Comparison of ENCODE assay signal across 8 cellular contexts in the genomic region with DNA sequence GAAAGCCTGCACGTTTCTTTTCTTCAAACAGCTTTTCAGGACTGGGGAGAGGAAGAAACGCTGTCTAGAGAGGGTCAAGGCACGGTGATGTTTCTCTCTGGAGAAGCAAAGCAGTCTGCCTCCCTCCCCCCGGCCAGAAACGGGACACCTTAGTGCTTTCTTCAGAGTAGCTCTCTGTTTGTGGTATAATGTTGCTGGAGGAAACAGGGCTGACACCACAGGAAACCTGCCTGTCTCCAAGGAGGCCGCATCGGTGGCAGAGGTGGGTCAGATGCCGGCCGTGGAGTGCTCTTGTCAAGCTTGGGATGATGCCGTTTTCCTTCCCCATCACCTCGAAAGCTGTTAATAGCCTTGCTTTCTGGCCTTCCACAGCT.
A peak's percentile ranks its signal among the peaks of the same experiment; 100 is the strongest.
DNase-seq lines count a peak whose midpoint lies in the region; ATAC-seq and TF ChIP-seq lines count a peak whose summit lies in the region.

No MANE protein-coding gene starts in this region.

- peak; percentile 26 for ATAC-seq in RWPE2 (ENCODE audit: low read depth)
- ATAC-seq in naive thymus-derived CD4-positive, alpha-beta T cell, result peak; percentile 72
- ATAC-seq in GM18505 (IDR thresholded peaks at IDR 0.05; ENCODE audit: unreplicated experiment), result no peak

- H3K27ac ChIP-seq in AG04450 (ENCODE audit: low read depth, low read length), result peak overlapping the region; percentile 95
- H3K27ac ChIP-seq in RWPE2 (ENCODE audit: poor library complexity, severe bottlenecking), result peak overlapping the region; percentile 40
- peak overlapping the region; percentile 99 for H3K27ac ChIP-seq in brain microvascular endothelial cell
- peak overlapping the region; percentile 66 for H3K27ac ChIP-seq in naive thymus-derived CD4-positive, alpha-beta T cell (ENCODE audit: low read depth, low read length)

- peaks cover 0 to 40% (median 0%) of the 10 kb centered on the region in 5 donors for H3K36me3 Mint-ChIP-seq in naive thymus-derived CD4-positive, alpha-beta T cell

- POLR2A ChIA-PET in AG04450 (lab: Yijun Ruan, JAX), result interaction anchor here (0.6 to 2.1 kb wide), 15 partner anchors 13 to 357 kb away, joined by 3 to 11 read pairs (median 4); a partner anchor contains a TSS
- POLR2A ChIA-PET in naive thymus-derived CD4-positive, alpha-beta T cell (lab: Charles Lee), result interaction anchor here (0.6 to 12.1 kb wide), 14 partner anchors 9 to 139 kb away, joined by 3 to 212 read pairs (median 5); a partner anchor contains a TSS

- in situ Hi-C loops in brain microvascular endothelial cell (cut with HindIII; ENCODE audit: low pct_ligation_motif_present, low sequenced_read_pairs), result no loop called here

- no peak for TF ChIP-seq POLR2A in GM18505 (IDR thresholded peaks at IDR 0.05; ENCODE audit: borderline replicate concordance, extremely low read depth, insufficient read depth, insufficient read length)

- no peak for DNase-seq in AG04450 (ENCODE audit: low read depth, low spot score)
- no peak for DNase-seq in RWPE2 (ENCODE audit: low spot score)
- no peak for DNase-seq in brain microvascular endothelial cell
- peak in 7 of 9 donors; percentile 20 to 55 (median 49) for DNase-seq in naive thymus-derived CD4-positive, alpha-beta T cell
- no peak for DNase-seq in AG08395 (ENCODE audit: low spot score)
- no peak for DNase-seq in NCI-H524 (lab: John Stamatoyannopoulos, UW)
- no peak for DNase-seq in CD1c-positive myeloid dendritic cell (ENCODE audit: extremely low spot score)

- no peak overlapping the region; the same call in 1 of the 2 replicates for H3K4me3 ChIP-seq in AG04450 (ENCODE audit: low read depth, low read length)
- H3K4me3 ChIP-seq in RWPE2 (ENCODE audit: severe bottlenecking), result no peak overlapping the region
- H3K4me3 ChIP-seq in brain microvascular endothelial cell (ENCODE audit: low read depth, low read length), result no peak overlapping the region
- H3K4me3 ChIP-seq in naive thymus-derived CD4-positive, alpha-beta T cell (ENCODE audit: low read length), result peak overlapping the region; percentile 42

- TF ChIP-seq CTCF in AG04450 (IDR thresholded peaks at IDR 0.05; ENCODE audit: low read depth, low read length) (no peak), RWPE2 (IDR thresholded peaks at IDR 0.05; ENCODE audit: poor library complexity, severe bottlenecking) (no peak), brain microvascular endothelial cell (IDR thresholded peaks at IDR 0.05; ENCODE audit: low read depth, low read length, missing control alignments) (no peak)

- H3K36me3 ChIP-seq in RWPE2 (ENCODE audit: low read depth), result no peaks in the 10 kb centered on the region
- peaks cover 7% of the 10 kb centered on the region for H3K36me3 ChIP-seq in brain microvascular endothelial cell (replicated peaks)
- H3K36me3 ChIP-seq in naive thymus-derived CD4-positive, alpha-beta T cell (ENCODE audit: control insufficient read depth in 2 of 3, insufficient read depth in 3 of 3, low read length in 3 of 3), result no peaks in the 10 kb centered on the region

- H3K27ac Mint-ChIP-seq in naive thymus-derived CD4-positive, alpha-beta T cell, result peak overlapping the region; percentile 89 to 99 (median 96)

- H3K27me3 ChIP-seq in AG04450 (ENCODE audit: control insufficient read depth, insufficient read depth, low read length) (no peaks in the 10 kb centered on the region), RWPE2 (ENCODE audit: insufficient read depth, poor library complexity, severe bottlenecking) (no peaks in the 10 kb centered on the region), brain microvascular endothelial cell (replicated peaks) (no peaks in the 10 kb centered on the region)
- H3K27me3 ChIP-seq in naive thymus-derived CD4-positive, alpha-beta T cell (ENCODE audit: control insufficient read depth in 2 of 2, insufficient read depth in 2 of 2, low read length in 2 of 2), result no peaks in the 10 kb centered on the region

- peak overlapping the region; percentile 71 to 86 (median 78) for H3K4me3 Mint-ChIP-seq in naive thymus-derived CD4-positive, alpha-beta T cell

- intact Hi-C loops in naive thymus-derived CD4-positive, alpha-beta T cell (cut with micrococcal nuclease), result loop anchor here (1.0 to 10.0 kb wide), 6 partner anchors 29 to 141 kb away; a partner anchor contains a TSS

- no peaks in the 10 kb centered on the region for H3K9me3 Mint-ChIP-seq in naive thymus-derived CD4-positive, alpha-beta T cell

- H3K4me1 Mint-ChIP-seq in naive thymus-derived CD4-positive, alpha-beta T cell, result peaks cover 53 to 94% (median 89%) of the 10 kb centered on the region in 7 donors

- no peaks in the 10 kb centered on the region for H3K27me3 Mint-ChIP-seq in naive thymus-derived CD4-positive, alpha-beta T cell

- H3K9me3 ChIP-seq in AG04450 (ENCODE audit: control insufficient read depth, insufficient read depth, low read length), result peaks cover 4% of the 10 kb centered on the region; the same call in 1 of the 2 replicates
- H3K9me3 ChIP-seq in RWPE2 (ENCODE audit: severe bottlenecking), result no peaks in the 10 kb centered on the region
- no peaks in the 10 kb centered on the region for H3K9me3 ChIP-seq in naive thymus-derived CD4-positive, alpha-beta T cell (ENCODE audit: control insufficient read depth in 2 of 3, low read length in 3 of 3)

- peaks cover 41% of the 10 kb centered on the region for H3K4me1 ChIP-seq in RWPE2 (ENCODE audit: insufficient read depth, poor library complexity, severe bottlenecking)
- H3K4me1 ChIP-seq in naive thymus-derived CD4-positive, alpha-beta T cell (ENCODE audit: control insufficient read depth in 2 of 2, insufficient read depth in 2 of 2, low read length in 2 of 2), result peaks cover 59 to 85% of the 10 kb centered on the region in 2 donors

- CTCF ChIA-PET in AG04450 (lab: Charles Lee), result interaction anchor here (0.8 to 1.0 kb wide), 2 partner anchors 71 to 180 kb away, joined by 3 to 4 read pairs; no protein-coding TSS in a partner anchor
- CTCF ChIA-PET in naive thymus-derived CD4-positive, alpha-beta T cell (lab: Charles Lee), result interaction anchor here (0.7 to 1.9 kb wide), 3 partner anchors 32 to 123 kb away, joined by 3 to 9 read pairs (median 4); no protein-coding TSS in a partner anchor

Comparison
In these comparisons a context has a peak if more than half of its experiments do, and no peak if none do; other contexts are left out.
1. DNase-seq: peak in naive thymus-derived CD4-positive, alpha-beta T cell (7 of 9); none in AG04450 (single experiment), RWPE2 (single experiment), brain microvascular endothelial cell (single experiment), AG08395 (single experiment), NCI-H524 (0 of 2) and CD1c-positive myeloid dendritic cell (single experiment).
2. H3K27ac ChIP-seq: peak in every context shown above with its lines; median percentile 99 in brain microvascular endothelial cell; 95 in AG04450; 66 in naive thymus-derived CD4-positive, alpha-beta T cell; 40 in RWPE2.